In genomic region chr3:129320825-129321487, GRCh38 we compare ENCODE assay signal across 24 cellular contexts.
"Had no signal": no experiment of that assay in that cellular context is flagged by ENCODE, and none has a peak within 500 bp of the region (broad histone marks: within the 10 kb centered on the region; RNA-seq: fewer than 3 reads in every experiment).

No MANE protein-coding gene starts in this region.

- H3K4me2 ChIP-seq: KMS-11 had no signal

- DNase-seq: activated CD4-positive, alpha-beta T cell treated with anti-CD3 and anti-CD28 coated beads for 48 hours; activated CD4-positive, alpha-beta T cell treated with anti-CD3 and anti-CD28 coated beads, Interleukin-2, amount 50 U/mL, for 4 hours; activated CD8-positive, alpha-beta memory T cell treated with anti-CD3 and anti-CD28 coated beads, Interleukin-2, amount 50 U/mL, for 48 hours; activated CD8-positive, alpha-beta T cell treated with anti-CD3 and anti-CD28 coated beads, Interleukin-2, amount 10 ng/mL, durations not matched to agents 7 days and 5 days; activated naive CD4-positive, alpha-beta T cell treated with anti-CD3 and anti-CD28 coated beads, Interleukin-2, amount 50 U/mL, for 16 hours; activated naive CD8-positive, alpha-beta T cell treated with anti-CD3 and anti-CD28 coated beads, Interleukin-2, amount 10 ng/mL, durations not matched to agents 7 days and 5 days; activated T-cell treated with anti-CD3 and anti-CD28 coated beads, Interleukin-2, amount 50 U/mL, for 1 hour; adrenal gland; anterior cingulate cortex; NCI-H1092; NCI-H1417; NCI-H1694; NCI-H2029; NCI-H446; NCI-H524; Peyer's patch; Right ventricle myocardium superior; SW 1271 had no signal

- H3K27ac ChIP-seq: adrenal gland, breast epithelium, KMS-11, Peyer's patch, RWPE1, SJSA1 had no signal

- H3K36me3 ChIP-seq: adrenal gland, breast epithelium, Peyer's patch, SJSA1 had no signal

- ATAC-seq: activated CD4-positive, CD25-positive, alpha-beta regulatory T cell treated with anti-CD3 and anti-CD28 coated beads, Interleukin-2, amount 50 U/mL, for 24 hours; activated CD8-positive, alpha-beta T cell treated with anti-CD3 and anti-CD28 coated beads, Interleukin-2, amount 10 ng/mL, durations not matched to agents 7 days and 5 days; SK-N-SH treated with all-trans-retinoic acid at 6 μM for 48 hours had no signal

- H3K9me3 ChIP-seq: adrenal gland, breast epithelium, Peyer's patch, SJSA1 had no signal

- H3K27me3 ChIP-seq: adrenal gland, breast epithelium, Peyer's patch, SJSA1 had no signal

- H3K4me3 ChIP-seq: adrenal gland, breast epithelium, Peyer's patch, SJSA1 had no signal

- H3K9ac ChIP-seq: KMS-11 had no signal
